ENCODE assay signal across 11 cellular contexts in genomic region chr16:57889960-57890751, GRCh38.
DNase-seq lines count a peak whose midpoint lies in the region; ATAC-seq and TF ChIP-seq lines count a peak whose summit lies in the region.
"Had no signal": no experiment of that assay in that cellular context is flagged by ENCODE, and none has a peak within 500 bp of the region (broad histone marks: within the 10 kb centered on the region; RNA-seq: fewer than 3 reads in every experiment).

No MANE protein-coding gene starts in this region.

- DNase-seq in GM23248 (peak; percentile 69), astrocyte of the hippocampus (ENCODE audit: low read depth, low spot score) (peak; percentile 42), left ventricle myocardium inferior (no peak), smooth muscle cell (lab: John Stamatoyannopoulos, UW; ENCODE audit: unreplicated experiment) (no peak), iPS-NIHi7 (ENCODE audit: extremely low spot score) (no peak), superior temporal gyrus (ENCODE audit: extremely low spot score) (no peak)
- DNase-seq: RPMI8226; stimulated activated CD4-positive, alpha-beta T cell treated with anti-CD3 and anti-CD28 coated beads, Interleukin-4, amount 100 ng/mL, for 4 hours; stimulated activated naive CD8-positive, alpha-beta T cell treated with anti-CD3 and anti-CD28 coated beads, Interleukin-15, Interleukin-2, amounts not matched to agents 100 U/mL and 50 U/mL, for 24 hours had no signal

- H3K9ac ChIP-seq in GM23248 = no peak overlapping the region
- no peak overlapping the region for H3K9ac ChIP-seq in smooth muscle cell (ENCODE audit: low read depth)

- H3K4me2 ChIP-seq in GM23248 (ENCODE audit: unreplicated experiment) = no peak overlapping the region
- H3K4me2 ChIP-seq in smooth muscle cell = peak overlapping the region; percentile 41

- H3K9me3 ChIP-seq in GM23248 (ENCODE audit: low read depth) = no peaks in the 10 kb centered on the region
- no peaks in the 10 kb centered on the region for H3K9me3 ChIP-seq in left ventricle myocardium inferior (replicated peaks)
- no peaks in the 10 kb centered on the region for H3K9me3 ChIP-seq in smooth muscle cell (replicated peaks; ENCODE audit: low read depth)

- intact Hi-C loops in left ventricle myocardium inferior (cut with micrococcal nuclease) = no loop called here

- no peak overlapping the region for H3K4me3 ChIP-seq in GM23248
- no peak overlapping the region for H3K4me3 ChIP-seq in left ventricle myocardium inferior
- no peak overlapping the region for H3K4me3 ChIP-seq in smooth muscle cell

- H3K36me3 ChIP-seq in GM23248 (ENCODE audit: low read depth) (no peaks in the 10 kb centered on the region), left ventricle myocardium inferior (no peaks in the 10 kb centered on the region), smooth muscle cell (ENCODE audit: low read depth) (no peaks in the 10 kb centered on the region)

- WGBS in GM23248 (ENCODE audit: low coverage in 1 of 2, low lambda C conversion rate in 2 of 2, missing lambda C conversion rate in 2 of 2), 2 experiments = 59 to 63% methylated on average over 9 of the region's 9 CpGs
- WGBS in smooth muscle cell (ENCODE audit: low lambda C conversion rate) = 39% methylated on average over 9 of the region's 9 CpGs

- no peak overlapping the region for H2AFZ ChIP-seq in GM23248
- no peak overlapping the region for H2AFZ ChIP-seq in smooth muscle cell (ENCODE audit: low read depth)

- TF ChIP-seq CTCF in left ventricle myocardium inferior (IDR thresholded peaks at IDR 0.05; ENCODE audit: borderline replicate concordance) (no peak), smooth muscle cell (IDR thresholded peaks at IDR 0.05; ENCODE audit: borderline replicate concordance, insufficient read depth, poor library complexity, severe bottlenecking) (no peak)

- H3K27ac ChIP-seq in GM23248 (no peak overlapping the region), left ventricle myocardium inferior (replicated peaks) (peak overlapping the region; percentile 50), smooth muscle cell (ENCODE audit: low read depth) (no peak overlapping the region)

- peaks cover 7% of the 10 kb centered on the region for H3F3A ChIP-seq in GM23248 (ENCODE audit: insufficient read depth)
- H3F3A ChIP-seq in smooth muscle cell (ENCODE audit: low read depth) = no peaks in the 10 kb centered on the region

- H3K27me3 ChIP-seq in GM23248 (replicated peaks; ENCODE audit: insufficient read depth) (peaks cover under 1% of the 10 kb centered on the region; the same call in 1 of the 2 replicates), left ventricle myocardium inferior (ENCODE audit: low read depth) (peaks cover 38% of the 10 kb centered on the region), smooth muscle cell (ENCODE audit: low read depth) (no peaks in the 10 kb centered on the region)

- no peaks in the 10 kb centered on the region for H3K79me2 ChIP-seq in GM23248 (ENCODE audit: insufficient read depth)
- H3K79me2 ChIP-seq in smooth muscle cell (ENCODE audit: low read depth) = no peaks in the 10 kb centered on the region

- ATAC-seq in HG03095 (IDR thresholded peaks at IDR 0.05; ENCODE audit: unreplicated experiment) (no peak), HG03439 (IDR thresholded peaks at IDR 0.05; ENCODE audit: unreplicated experiment) (no peak)
- ATAC-seq: stimulated activated naive CD8-positive, alpha-beta T cell treated with anti-CD3 and anti-CD28 coated beads, Interleukin-15, Interleukin-2, amounts not matched to agents 100 U/mL and 50 U/mL, for 24 hours had no signal

- H4K20me1 ChIP-seq in GM23248 (ENCODE audit: insufficient read depth) = no peaks in the 10 kb centered on the region
- H4K20me1 ChIP-seq in smooth muscle cell (ENCODE audit: low read depth) = no peaks in the 10 kb centered on the region

- H3K9me2 ChIP-seq in GM23248 (ENCODE audit: insufficient read depth) = no peaks in the 10 kb centered on the region

- in situ Hi-C loops in GM23248 (cut with MboI) = no loop called here

- H3K4me1 ChIP-seq in GM23248 (ENCODE audit: insufficient read depth) = peaks cover 16% of the 10 kb centered on the region
- peaks cover 10% of the 10 kb centered on the region for H3K4me1 ChIP-seq in left ventricle myocardium inferior
- no peaks in the 10 kb centered on the region for H3K4me1 ChIP-seq in smooth muscle cell (ENCODE audit: low read depth)

Comparison
In these comparisons a context has a peak if more than half of its experiments do, and no peak if none do; other contexts are left out.
1. DNase-seq: peak in GM23248 (single experiment) and astrocyte of the hippocampus (single experiment); none in left ventricle myocardium inferior (single experiment), smooth muscle cell (single experiment), iPS-NIHi7 (single experiment) and superior temporal gyrus (single experiment).